In genomic region chr1:207062058-207062457, GRCh38 we compare ENCODE assay signal across 26 cellular contexts. TPM values are rescaled to one million over a fixed set of nuclear protein-coding genes. Genes with fewer than 3 reads are reported as not detected.
"Had no signal": no experiment of that assay in that cellular context is flagged by ENCODE, and none has a peak within 500 bp of the region (broad histone marks: within the 10 kb centered on the region; RNA-seq: fewer than 3 reads in every experiment).

No MANE protein-coding gene starts in this region.

- H3K27me3 ChIP-seq: MG63 had no signal

- ATAC-seq: HepG2, Panc1, PC-3 had no signal

- H3K4me3 ChIP-seq: MG63 had no signal

- H3K9me3 ChIP-seq: MG63, SK-N-SH had no signal

- H3K36me3 ChIP-seq: MG63 had no signal

- H3K27ac ChIP-seq: RWPE1 had no signal

- DNase-seq: IMR-90, Karpas-422, KG1, MG63, NCI-H1092, NCI-H1105 treated with DMSO at 0.1 percent for 48 hours, NCI-H1417 treated with DMSO at 0.1 percent for 48 hours, NCI-H146, NCI-H1694 treated with DMSO at 0.1 percent for 48 hours, NCI-H1930, NCI-H2081, NCI-H2107, NCI-H2227 treated with DMSO at 0.1 percent for 48 hours, NCI-H524, NCI-H526 treated with DMSO at 0.1 percent for 48 hours, NCI-H748 treated with DMSO at 0.1 percent for 48 hours, PC-3, SHP77, SK-N-SH had no signal

RNA-seq across cellular contexts. Expression of gene C4BPB, which starts 26.6 kb away (rescaled TPM):
- total RNA-seq: HT1080, IMR-90, NCI-H460, OCI-LY7, PC-3, SK-MEL-5 had no signal

RNA-seq across cellular contexts. Expression of gene C1orf116, which starts 29.5 kb away (rescaled TPM):
- total RNA-seq: NCI-H460, OCI-LY7 had no signal

RNA-seq across cellular contexts. Expression of gene C4BPA, which starts 42.0 kb away (rescaled TPM):
- total RNA-seq: HT1080, IMR-90, NCI-H460, OCI-LY7, PC-3, SK-MEL-5 had no signal
